13 cellular contexts compared by ENCODE assay signal in genomic region chr3:189631373-189631408, GRCh38. TPM values are rescaled to one million over a fixed set of nuclear protein-coding genes. Genes with fewer than 3 reads are reported as not detected.
A peak's percentile ranks its signal among the peaks of the same experiment; 100 is the strongest.
DNase-seq lines count a peak whose midpoint lies in the region; ATAC-seq, FAIRE-seq and TF ChIP-seq lines count a peak whose summit lies in the region.
"Had no signal": no experiment of that assay in that cellular context is flagged by ENCODE, and none has a peak within 500 bp of the region (broad histone marks: within the 10 kb centered on the region; RNA-seq: fewer than 3 reads in every experiment).

TP63 (plus strand) TSS chr3:189631389; CDS start chr3:189631516, 127 bp downstream.

- H3K4me3 ChIP-seq in SK-N-SH (ENCODE audit: low read depth in 2 of 2, low read length in 1 of 2) (peak within 1 kb of the TSS in 1 of 2 experiments; percentile 37; a peak in 1 of 4 replicates), PC-3 (ENCODE audit: low read length) (no peak within 1 kb of the TSS), esophagus (ENCODE audit: low read depth in 1 of 2, low read length in 2 of 2) (no peak within 1 kb of the TSS), skeletal muscle satellite cell (ENCODE audit: low read length) (peak within 1 kb of the TSS; percentile 9)

- no peaks in the 10 kb centered on the region for H3K27me3 ChIP-seq in SK-N-SH (ENCODE audit: insufficient read depth)
- no peaks in the 10 kb centered on the region for H3K27me3 ChIP-seq in PC-3 (ENCODE audit: low read length)
- no peaks in the 10 kb centered on the region for H3K27me3 ChIP-seq in esophagus (ENCODE audit: control insufficient read depth in 1 of 2, insufficient read depth in 2 of 2, low read length in 2 of 2)
- H3K27me3 ChIP-seq in skeletal muscle satellite cell (ENCODE audit: control insufficient read depth, insufficient read depth, low read length), result no peaks in the 10 kb centered on the region

- H3K4me2 ChIP-seq in SK-N-SH, result peak within 1 kb of the TSS; percentile 44; the same call in 1 of the 2 replicates
- no peak within 1 kb of the TSS for H3K4me2 ChIP-seq in PC-3 (ENCODE audit: low read length)
- peak within 1 kb of the TSS; percentile 44 for H3K4me2 ChIP-seq in skeletal muscle satellite cell (ENCODE audit: low read length)

- ATAC-seq in SK-N-SH treated with all-trans-retinoic acid at 6 μM for 48 hours, result no peak
- no peak for ATAC-seq in PC-3

- H3F3A ChIP-seq in SK-N-SH (replicated peaks; ENCODE audit: insufficient read depth) (no peaks in the 10 kb centered on the region), PC-3 (ENCODE audit: low read length, unreplicated experiment) (no peaks in the 10 kb centered on the region)

- TF ChIP-seq RAD21 in SK-N-SH (IDR thresholded peaks at IDR 0.05; ENCODE audit: low read length), result no peak

- H3K79me2 ChIP-seq in SK-N-SH (ENCODE audit: insufficient read depth) (no peaks in the 10 kb centered on the region), PC-3 (ENCODE audit: low read length) (no peaks in the 10 kb centered on the region)

- intact Hi-C loops in PC-3 (cut with micrococcal nuclease), result no loop called here

- TF ChIP-seq EP300 in SK-N-SH (IDR thresholded peaks at IDR 0.05; ENCODE audit: borderline replicate concordance in 1 of 2, low read depth in 1 of 2, low read length in 1 of 2), result no peak

- no peaks in the 10 kb centered on the region for H3K4me1 ChIP-seq in SK-N-SH (ENCODE audit: control insufficient read depth in 1 of 2, insufficient read depth in 2 of 2, low read depth in 1 of 2, low read length in 1 of 2)
- no peaks in the 10 kb centered on the region for H3K4me1 ChIP-seq in PC-3 (ENCODE audit: insufficient read depth, low read length)
- H3K4me1 ChIP-seq in esophagus (ENCODE audit: control insufficient read depth in 2 of 2, insufficient read depth in 2 of 2, low read length in 1 of 2), result no peaks in the 10 kb centered on the region
- H3K4me1 ChIP-seq in skeletal muscle satellite cell (ENCODE audit: control insufficient read depth, insufficient read depth, low read length), result peaks cover 15% of the 10 kb centered on the region

- no peaks in the 10 kb centered on the region for H3K9me2 ChIP-seq in SK-N-SH
- no peaks in the 10 kb centered on the region for H3K9me2 ChIP-seq in PC-3 (replicated peaks; ENCODE audit: low read length)

- H3K9me3 ChIP-seq in SK-N-SH (no peaks in the 10 kb centered on the region), PC-3 (ENCODE audit: low read length) (no peaks in the 10 kb centered on the region), esophagus (ENCODE audit: control insufficient read depth in 2 of 2, insufficient read depth in 1 of 2, low read depth in 1 of 2, low read length in 1 of 2) (no peaks in the 10 kb centered on the region), skeletal muscle satellite cell (replicated peaks; ENCODE audit: low read length) (no peaks in the 10 kb centered on the region)

- H3K27ac ChIP-seq in SK-N-SH (ENCODE audit: low read depth in 2 of 2, low read length in 1 of 2) (no peak within 1 kb of the TSS), PC-3 (ENCODE audit: low read length) (no peak within 1 kb of the TSS), esophagus (ENCODE audit: low read depth in 2 of 2, low read length in 1 of 2) (no peak within 1 kb of the TSS)
- H3K27ac ChIP-seq: 22Rv1, HL-60 had no signal

- H3K9ac ChIP-seq in SK-N-SH (no peak within 1 kb of the TSS), PC-3 (ENCODE audit: low read length) (no peak within 1 kb of the TSS), skeletal muscle satellite cell (ENCODE audit: low read depth, low read length) (peak within 1 kb of the TSS; percentile 10)

- H4K20me1 ChIP-seq in SK-N-SH (ENCODE audit: insufficient read depth) (no peaks in the 10 kb centered on the region), PC-3 (ENCODE audit: low read length) (no peaks in the 10 kb centered on the region)

- no peaks in the 10 kb centered on the region for H3K36me3 ChIP-seq in SK-N-SH (replicated peaks in 1 of 2; ENCODE audit: control insufficient read depth in 1 of 2, insufficient read depth in 2 of 2, low read length in 1 of 2)
- no peaks in the 10 kb centered on the region for H3K36me3 ChIP-seq in PC-3 (ENCODE audit: low read depth, low read length)
- no peaks in the 10 kb centered on the region for H3K36me3 ChIP-seq in esophagus (ENCODE audit: control insufficient read depth in 2 of 2, insufficient read depth in 2 of 2, low read length in 1 of 2)
- no peaks in the 10 kb centered on the region for H3K36me3 ChIP-seq in skeletal muscle satellite cell (ENCODE audit: insufficient read depth, low read length)

- FAIRE-seq in urothelium cell line (lab: Jason Lieb, UNC), result no peak
- FAIRE-seq: endometrium had no signal

- BruUV-seq in PC-3 (replicated peaks; lab: Mats Ljungman, UMichigan), result no TSS peak

- CTCF ChIA-PET in SK-N-SH (lab: Yijun Ruan, JAX), result no interaction called here
- CTCF ChIA-PET in PC-3 (lab: Charles Lee), result no interaction called here

- POLR2A ChIA-PET in SK-N-SH (lab: Yijun Ruan, JAX) (no interaction called here), PC-3 (lab: Charles Lee; ENCODE audit: unreplicated experiment) (no interaction called here)

- H2AFZ ChIP-seq in SK-N-SH (ENCODE audit: low read depth) (peak within 1 kb of the TSS; percentile 53; the same call in 1 of the 2 replicates), PC-3 (ENCODE audit: low read length) (peak within 1 kb of the TSS; percentile 40; the same call in 1 of the 2 replicates)

- DNase-seq in SK-N-SH, result no peak
- DNase-seq in PC-3, result no peak
- DNase-seq in NCI-H1417 (lab: John Stamatoyannopoulos, UW), result no peak
- DNase-seq in DMS79 treated with DMSO at 0.1 percent for 48 hours (lab: John Stamatoyannopoulos, UW), result no peak
- no peak for DNase-seq in urothelium cell line (ENCODE audit: low spot score)
- DNase-seq: DMS79, NCI-H526 had no signal

- TF ChIP-seq CTCF in SK-N-SH (IDR thresholded peaks at IDR 0.05), result no peak
- no peak for TF ChIP-seq CTCF in PC-3 (conservative IDR thresholded peaks at IDR 0.05; ENCODE audit: low read depth, low read length)

TF ChIP-seq in SK-N-SH, 30 proteins besides CTCF, POLR2A, EP300 and RAD21 (continues in another document):
- TF ChIP-seq EZH2phosphoT487 (IDR thresholded peaks at IDR 0.05; ENCODE audit: borderline replicate concordance, low read depth) (no peak), ELF1 (IDR thresholded peaks at IDR 0.05) (no peak), REST (IDR thresholded peaks at IDR 0.05; ENCODE audit: low read depth, low read length) (no peak), YY1 (IDR thresholded peaks at IDR 0.05; ENCODE audit: low read depth) (no peak)

TF ChIP-seq in SK-N-SH treated with all-trans-retinoic acid at 6 μM for 48 hours, 23 proteins besides CTCF, POLR2A, EP300 and RAD21:
- TF ChIP-seq CSRNP3 (CRISPR knock-in tag; IDR thresholded peaks at IDR 0.05) (no peak), ISL1 (CRISPR knock-in tag; IDR thresholded peaks at IDR 0.05) (no peak), POU6F1 (CRISPR knock-in tag; IDR thresholded peaks at IDR 0.05; ENCODE audit: borderline replicate concordance, low read depth) (no peak), CREB5 (CRISPR knock-in tag; IDR thresholded peaks at IDR 0.05; ENCODE audit: low read depth) (no peak), ZC3H10 (CRISPR knock-in tag; IDR thresholded peaks at IDR 0.05) (no peak), GLIS3 (CRISPR knock-in tag; IDR thresholded peaks at IDR 0.05) (no peak), ZNF8 (CRISPR knock-in tag; IDR thresholded peaks at IDR 0.05) (no peak), TCF4 (CRISPR knock-in tag; IDR thresholded peaks at IDR 0.05; ENCODE audit: borderline replicate concordance) (no peak), ARNTL (CRISPR knock-in tag; IDR thresholded peaks at IDR 0.05; ENCODE audit: borderline replicate concordance, low read depth) (no peak)

RNA-seq across cellular contexts. Expression of gene TP63, which starts in this region (rescaled TPM):
- polyA plus RNA-seq in SK-N-SH (2012; rRNA removed) (not detected in 2 replicates), esophagus (10 to 100 TPM; 37.8 to 57.2 TPM)
- polyA plus RNA-seq in SK-N-SH (2012; cell fraction: cytosol; rRNA removed), result not detected in 2 replicates
- not detected in 2 replicates for polyA plus RNA-seq in SK-N-SH (2012; cell fraction: nucleus; rRNA removed)
- 0.23 and 0.29 TPM in 2 replicates for total RNA-seq in PC-3 (2014; rRNA removed)
- under 0.01 and 0.44 TPM in 2 replicates for total RNA-seq in skeletal muscle satellite cell (2012; rRNA removed)

Comparison
In these comparisons a context has a peak if more than half of its experiments do, and no peak if none do; other contexts are left out.
1. RNA of gene TP63 (polyA plus RNA-seq): 37.8 to 57.2 TPM in esophagus; not detected in SK-N-SH; every median in the first group is over 10 times any median in the second.